In genomic region chr13:98504371-98504963, GRCh38 we compare ENCODE assay signal across 9 cellular contexts.
DNase-seq lines count a peak whose midpoint lies in the region; ATAC-seq and TF ChIP-seq lines count a peak whose summit lies in the region.
"Had no signal": no experiment of that assay in that cellular context is flagged by ENCODE, and none has a peak within 500 bp of the region (broad histone marks: within the 10 kb centered on the region; RNA-seq: fewer than 3 reads in every experiment).

No MANE protein-coding gene starts in this region.

- DNase-seq in natural killer cell (peak; percentile 43), glomerular visceral epithelial cell (ENCODE audit: extremely low spot score) (no peak), mesenteric fat pad (ENCODE audit: low spot score) (no peak), kidney glomerular epithelial cell (lab: John Stamatoyannopoulos, UW) (no peak)
- DNase-seq in activated effector memory CD4-positive, alpha-beta T cell treated with Interleukin-2 at 50 U/mL for 16 hours, result no peak

- H3K4me3 Mint-ChIP-seq in natural killer cell, result peak overlapping the region; percentile 62

- peaks cover 24 to 48% of the 10 kb centered on the region in 2 donors for H3K27me3 Mint-ChIP-seq in natural killer cell (ENCODE audit: low read depth in 2 of 2)

- H3K27ac ChIP-seq in OCI-LY3 (ENCODE audit: low read length), result no peak overlapping the region

- H2AFZ ChIP-seq in OCI-LY3 (ENCODE audit: low read depth, low read length), result no peak overlapping the region

- no peak overlapping the region for H3K4me3 ChIP-seq in OCI-LY3 (ENCODE audit: low read length)

- H3K27me3 ChIP-seq in OCI-LY3 (ENCODE audit: low read depth, low read length), result no peaks in the 10 kb centered on the region

- TF ChIP-seq CTCF in OCI-LY3 (IDR thresholded peaks at IDR 0.05; ENCODE audit: low read depth, low read length) (no peak), natural killer cell (IDR thresholded peaks at IDR 0.05) (no peak)

- H4K20me1 ChIP-seq in OCI-LY3 (ENCODE audit: insufficient read depth, low read length), result peaks cover 96% of the 10 kb centered on the region

- H3K9me3 ChIP-seq in OCI-LY3 (ENCODE audit: insufficient read depth, low read length), result no peaks in the 10 kb centered on the region
- H3K9me3 ChIP-seq: thoracic aorta had no signal

- intact Hi-C loops in natural killer cell (cut with micrococcal nuclease), result loop anchor here (5.0 kb wide), 1 partner anchor 73 kb away; the partner anchor contains the start of gene STK24

- no peaks in the 10 kb centered on the region for H3K9me3 Mint-ChIP-seq in natural killer cell

- H3K9ac ChIP-seq in OCI-LY3 (ENCODE audit: low read length), result no peak overlapping the region

- H3K4me2 ChIP-seq in OCI-LY3 (ENCODE audit: low read length), result peak overlapping the region; percentile 25; the same call in 1 of the 2 replicates

- peak overlapping the region; percentile 34 to 57 for H3K27ac Mint-ChIP-seq in natural killer cell

- H3K4me1 Mint-ChIP-seq in natural killer cell, result peaks cover 52 to 88% of the 10 kb centered on the region in 2 donors

- ATAC-seq in GM18519 (IDR thresholded peaks at IDR 0.05; ENCODE audit: low FRiP score, unreplicated experiment) (peak; percentile 30), GM21529 (IDR thresholded peaks at IDR 0.05; ENCODE audit: unreplicated experiment) (peak; percentile 55), natural killer cell (peak; percentile 86 to 97 (median 87))

- peaks cover 90% of the 10 kb centered on the region for H3K79me2 ChIP-seq in OCI-LY3 (ENCODE audit: low read length)

- H3K4me1 ChIP-seq in OCI-LY3 (ENCODE audit: low read length), result peaks cover 52% of the 10 kb centered on the region

- H3K36me3 ChIP-seq in OCI-LY3 (replicated peaks; ENCODE audit: low read depth, low read length), result peaks cover 27% of the 10 kb centered on the region
- H3K36me3 ChIP-seq: thoracic aorta had no signal

- H3K36me3 Mint-ChIP-seq in natural killer cell, result peaks cover 6% of the 10 kb centered on the region

Comparison
In these comparisons a context has a peak if more than half of its experiments do, and no peak if none do; other contexts are left out.
1. ATAC-seq: peak in every context shown above with its lines; median percentile 87 in natural killer cell; 55 in GM21529; 30 in GM18519.